Comparison of ENCODE assay signal across 9 cellular contexts in genomic region chr15:69557340-69558137, GRCh38.
DNase-seq lines count a peak whose midpoint lies in the region; ATAC-seq and TF ChIP-seq lines count a peak whose summit lies in the region.
"Had no signal": no experiment of that assay in that cellular context is flagged by ENCODE, and none has a peak within 500 bp of the region (broad histone marks: within the 10 kb centered on the region; RNA-seq: fewer than 3 reads in every experiment).

No MANE protein-coding gene starts in this region.

- ATAC-seq in RWPE2 (ENCODE audit: low read depth), result peak; percentile 97
- no peak for ATAC-seq in GM21723 (IDR thresholded peaks at IDR 0.05; ENCODE audit: unreplicated experiment)

- H3K4me3 ChIP-seq in RWPE2 (ENCODE audit: severe bottlenecking), result no peak overlapping the region
- H3K4me3 ChIP-seq in tibial artery, result no peak overlapping the region

- no peaks in the 10 kb centered on the region for H3K36me3 ChIP-seq in RWPE2 (ENCODE audit: low read depth)
- H3K36me3 ChIP-seq in tibial artery, result no peaks in the 10 kb centered on the region

- H3K27me3 ChIP-seq in RWPE2 (ENCODE audit: insufficient read depth, poor library complexity, severe bottlenecking) (no peaks in the 10 kb centered on the region), tibial artery (no peaks in the 10 kb centered on the region)

- H3K27ac ChIP-seq in RWPE2 (ENCODE audit: poor library complexity, severe bottlenecking), result peak overlapping the region; percentile 59
- H3K27ac ChIP-seq in tibial artery, result peak overlapping the region; percentile 20 to 26
- H3K27ac ChIP-seq: C4-2B had no signal

- TF ChIP-seq CTCF in RWPE2 (IDR thresholded peaks at IDR 0.05; ENCODE audit: poor library complexity, severe bottlenecking) (no peak), tibial artery (IDR thresholded peaks at IDR 0.05) (no peak)

- intact Hi-C loops in tibial artery (cut with DNase I; ENCODE audit: low total_unique reads), result no loop called here

- DNase-seq in NCI-H2081 (lab: John Stamatoyannopoulos, UW) (peak; percentile 21 to 61), NCI-H2081 treated with DMSO at 0.1 percent for 48 hours (lab: John Stamatoyannopoulos, UW) (no peak), RWPE2 (ENCODE audit: low spot score) (no peak), foreskin melanocyte (peak; percentile 89), tibial artery (peak in 1 of 2 donors; percentile 44), mesenteric fat pad (ENCODE audit: low spot score) (no peak)
- DNase-seq in activated T-cell treated with anti-CD3 and anti-CD28 coated beads, Interleukin-2, amount 50 U/mL, for 1 hour, result no peak

- H3K9me3 ChIP-seq in RWPE2 (ENCODE audit: severe bottlenecking) (no peaks in the 10 kb centered on the region), tibial artery (peaks cover 0 to 2% (median 0%) of the 10 kb centered on the region in 3 donors)

- H3K4me1 ChIP-seq in RWPE2 (ENCODE audit: insufficient read depth, poor library complexity, severe bottlenecking) (peaks cover 19% of the 10 kb centered on the region), tibial artery (peaks cover 0 to 19% (median 7%) of the 10 kb centered on the region in 4 donors)

Comparison
In these comparisons a context has a peak if more than half of its experiments do, and no peak if none do; other contexts are left out.
1. DNase-seq: peak in NCI-H2081 (2 of 2) and foreskin melanocyte (single experiment); none in NCI-H2081 treated with DMSO at 0.1 percent for 48 hours (single experiment), RWPE2 (single experiment), mesenteric fat pad (single experiment) and activated T-cell treated with anti-CD3 and anti-CD28 coated beads, Interleukin-2, amount 50 U/mL, for 1 hour (single experiment).